In genomic region chr19:42325896-42326771, GRCh38 we compare ENCODE assay signal across 8 cellular contexts. TPM values are rescaled to one million over a fixed set of nuclear protein-coding genes. Genes with fewer than 3 reads are reported as not detected.
DNase-seq lines count a peak whose midpoint lies in the region; ATAC-seq and TF ChIP-seq lines count a peak whose summit lies in the region.

No MANE protein-coding gene starts in this region.

- peak overlapping the region; percentile 71 for H3K27ac ChIP-seq in effector memory CD4-positive, alpha-beta T cell (ENCODE audit: insufficient read depth, low read length, poor library complexity, severe bottlenecking)

- H3K4me3 ChIP-seq in effector memory CD4-positive, alpha-beta T cell (ENCODE audit: insufficient read depth, low read depth, low read length, poor library complexity, severe bottlenecking) = peak overlapping the region; percentile 74
- H3K4me3 ChIP-seq in mucosa of descending colon = peak overlapping the region; percentile 56

- DNase-seq in stimulated activated CD4-positive, alpha-beta T cell treated with anti-CD3 and anti-CD28 coated beads, Interleukin-12 subunit alpha, Interleukin-12 subunit beta, amount 100 ng/mL, for 4 hours = peak; percentile 18
- DNase-seq in stimulated activated CD4-positive, alpha-beta T cell treated with anti-CD3 and anti-CD28 coated beads, Interleukin-4, amount 100 ng/mL, for 24 hours = no peak
- DNase-seq in T-helper 2 cell treated with Interferon-gamma antibody and Interleukin-4, amounts not matched to agents 5 μg/mL and 100 μg/mL, for 36 hours (ENCODE audit: low spot score) = no peak
- no peak for DNase-seq in effector memory CD4-positive, alpha-beta T cell
- DNase-seq in mucosa of descending colon (peak; percentile 44 to 69 (median 62)), CD1c-positive myeloid dendritic cell (ENCODE audit: extremely low spot score) (no peak), sciatic nerve (ENCODE audit: low spot score) (no peak)

- no peak for TF ChIP-seq CTCF in mucosa of descending colon (IDR thresholded peaks at IDR 0.05)

- H3K4me1 ChIP-seq in effector memory CD4-positive, alpha-beta T cell (ENCODE audit: control insufficient read depth, insufficient read depth, low read length, poor library complexity, severe bottlenecking) = peaks cover 15% of the 10 kb centered on the region
- H3K4me1 ChIP-seq in mucosa of descending colon (ENCODE audit: low read depth) = peaks cover 22% of the 10 kb centered on the region

- peak overlapping the region; percentile 52 for H3K27ac Mint-ChIP-seq in T-helper 2 cell treated with Interferon-gamma antibody and Interleukin-4, amounts not matched to agents 5 μg/mL and 100 μg/mL, for 36 hours

- H3K27me3 Mint-ChIP-seq in T-helper 2 cell treated with Interferon-gamma antibody and Interleukin-4, amounts not matched to agents 5 μg/mL and 100 μg/mL, for 36 hours (ENCODE audit: low read depth) = peaks cover 24% of the 10 kb centered on the region

- peaks cover 10% of the 10 kb centered on the region for H3K27me3 ChIP-seq in effector memory CD4-positive, alpha-beta T cell (replicated peaks; ENCODE audit: control insufficient read depth, insufficient read depth, low read length, poor library complexity, severe bottlenecking)

- peaks cover 14% of the 10 kb centered on the region for H3K4me1 Mint-ChIP-seq in T-helper 2 cell treated with Interferon-gamma antibody and Interleukin-4, amounts not matched to agents 5 μg/mL and 100 μg/mL, for 36 hours (ENCODE audit: low read depth)

- H3K9me3 ChIP-seq in effector memory CD4-positive, alpha-beta T cell (ENCODE audit: control insufficient read depth, low read length) = no peaks in the 10 kb centered on the region
- no peaks in the 10 kb centered on the region for H3K9me3 ChIP-seq in mucosa of descending colon

- peak; percentile 13 for ATAC-seq in HG03175 (IDR thresholded peaks at IDR 0.05; ENCODE audit: unreplicated experiment)
- peak; percentile 44 for ATAC-seq in mucosa of descending colon
- ATAC-seq in sciatic nerve = no peak

- H3K36me3 ChIP-seq in effector memory CD4-positive, alpha-beta T cell (ENCODE audit: control insufficient read depth, insufficient read depth, low read length) = no peaks in the 10 kb centered on the region
- no peaks in the 10 kb centered on the region for H3K36me3 ChIP-seq in mucosa of descending colon (ENCODE audit: low read depth)

- H3K4me3 Mint-ChIP-seq in T-helper 2 cell treated with Interferon-gamma antibody and Interleukin-4, amounts not matched to agents 5 μg/mL and 100 μg/mL, for 36 hours = peak overlapping the region; percentile 86

- H3K9me3 Mint-ChIP-seq in T-helper 2 cell treated with Interferon-gamma antibody and Interleukin-4, amounts not matched to agents 5 μg/mL and 100 μg/mL, for 36 hours = no peaks in the 10 kb centered on the region

- H3K36me3 Mint-ChIP-seq in T-helper 2 cell treated with Interferon-gamma antibody and Interleukin-4, amounts not matched to agents 5 μg/mL and 100 μg/mL, for 36 hours (ENCODE audit: low read depth) = no peaks in the 10 kb centered on the region

- intact Hi-C loops in mucosa of descending colon (cut with DNase I, micrococcal nuclease) (no loop called here), sciatic nerve (cut with DNase I) (loop anchor here (10.0 kb wide), 1 partner anchor 191 kb away; the partner anchor contains the start of gene POU2F2)

RNA-seq across cellular contexts. Expression of gene MEGF8, which starts 0.7 kb away (rescaled TPM):
- 10 to 100 TPM; 17.6 to 27.0 (median 23.9) TPM for total RNA-seq in mucosa of descending colon
- total RNA-seq in sciatic nerve = 35.1 TPM

RNA-seq across cellular contexts. Expression of gene TMEM145, which starts 13.0 kb away (rescaled TPM):
- under 1 TPM in 2 of 3 donors, not detected in 1; 0.17 to 0.63 TPM for total RNA-seq in mucosa of descending colon
- total RNA-seq in sciatic nerve = not detected

RNA-seq across cellular contexts. Expression of gene PAFAH1B3, which starts 23.7 kb away (rescaled TPM):
- total RNA-seq in mucosa of descending colon (10 to 100 TPM; 15.3 to 32.6 (median 22.9) TPM), sciatic nerve (7.4 TPM)

RNA-seq across cellular contexts. Expression of gene PRR19, which starts 24.2 kb away (rescaled TPM):
- total RNA-seq in mucosa of descending colon = 1 to 10 TPM in 1 of 3 donors, not detected in 2; 1.0 TPM
- 0.45 TPM for total RNA-seq in sciatic nerve

RNA-seq across cellular contexts. Expression of gene CIC, which starts 57.1 kb away (rescaled TPM):
- 10 to 100 TPM; 47.3 to 78.0 (median 50.0) TPM for total RNA-seq in mucosa of descending colon
- total RNA-seq in sciatic nerve = 92.1 TPM

Comparison
In these comparisons a context has a peak if more than half of its experiments do, and no peak if none do; other contexts are left out.
1. DNase-seq: peak in stimulated activated CD4-positive, alpha-beta T cell treated with anti-CD3 and anti-CD28 coated beads, Interleukin-12 subunit alpha, Interleukin-12 subunit beta, amount 100 ng/mL, for 4 hours (single experiment) and mucosa of descending colon (3 of 3); none in stimulated activated CD4-positive, alpha-beta T cell treated with anti-CD3 and anti-CD28 coated beads, Interleukin-4, amount 100 ng/mL, for 24 hours (single experiment), T-helper 2 cell treated with Interferon-gamma antibody and Interleukin-4, amounts not matched to agents 5 μg/mL and 100 μg/mL, for 36 hours (single experiment), effector memory CD4-positive, alpha-beta T cell (0 of 3), CD1c-positive myeloid dendritic cell (single experiment) and sciatic nerve (single experiment).